ENCODE assay signal across 20 cellular contexts in the genomic region with DNA sequence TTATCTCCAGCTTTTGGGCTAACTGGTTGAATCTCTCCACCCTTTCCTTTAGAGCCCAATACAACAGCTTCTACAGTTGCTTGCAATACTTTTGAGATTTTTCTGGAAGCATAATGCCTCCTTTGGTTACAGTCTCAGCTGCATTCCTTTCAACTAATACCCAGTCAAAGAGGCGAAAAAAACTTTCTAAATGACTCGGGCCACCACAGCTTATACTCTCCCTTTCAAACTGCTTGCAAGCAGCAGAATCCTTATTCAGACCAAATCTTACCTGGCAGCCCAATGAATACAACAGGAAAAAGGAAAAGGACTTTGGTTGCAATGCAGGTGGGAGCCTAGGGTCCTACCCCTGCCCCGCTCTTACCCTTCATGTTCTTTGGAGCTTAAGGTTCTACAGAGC. TPM values are rescaled to one million over a fixed set of nuclear protein-coding genes. Genes with fewer than 3 reads are reported as not detected.
A peak's percentile ranks its signal among the peaks of the same experiment; 100 is the strongest.
DNase-seq lines count a peak whose midpoint lies in the region; ATAC-seq and TF ChIP-seq lines count a peak whose summit lies in the region.
"Had no signal": no experiment of that assay in that cellular context is flagged by ENCODE, and none has a peak within 500 bp of the region (broad histone marks: within the 10 kb centered on the region; RNA-seq: fewer than 3 reads in every experiment).

No MANE protein-coding gene starts in this region.

- no peak for TF ChIP-seq CTCF in CD8-positive, alpha-beta T cell (IDR thresholded peaks at IDR 0.05)

- H3K36me3 Mint-ChIP-seq in activated CD8-positive, alpha-beta memory T cell treated with anti-CD3 and anti-CD28 coated beads, Interleukin-2, amount 10 ng/mL, durations not matched to agents 7 days and 5 days = peaks cover 77% of the 10 kb centered on the region
- H3K36me3 Mint-ChIP-seq in CD8-positive, alpha-beta T cell = peaks cover 80% of the 10 kb centered on the region
- peaks cover 80% of the 10 kb centered on the region for H3K36me3 Mint-ChIP-seq in activated T-helper 1 cell treated with anti-CD3 and anti-CD28 coated beads, Interleukin-12 subunit alpha, Interleukin-12 subunit beta, Interleukin-2, Interleukin-4 antibody, amounts not matched to agents 30 ng/mL and 10 ng/mL and 1 ng/mL, durations not matched to agents 14 hours and 24 hours and 36 hours (ENCODE audit: low read depth)
- H3K36me3 Mint-ChIP-seq in naive thymus-derived CD4-positive, alpha-beta T cell = peaks cover 26 to 71% (median 60%) of the 10 kb centered on the region in 5 donors

- POLR2A ChIA-PET in CD8-positive, alpha-beta T cell (lab: Charles Lee) = interaction anchor here (0.6 to 10.4 kb wide), 4 partner anchors 13 to 174 kb away, joined by 3 to 77 read pairs (median 3); a partner anchor contains a TSS
- POLR2A ChIA-PET in naive thymus-derived CD4-positive, alpha-beta T cell (lab: Charles Lee) = interaction anchor here (0.6 to 1.3 kb wide), 4 partner anchors 10 to 100 kb away, joined by 3 to 7 read pairs (median 4); no protein-coding TSS in a partner anchor

- no peak for DNase-seq in activated CD8-positive, alpha-beta memory T cell treated with anti-CD3 and anti-CD28 coated beads, Interleukin-2, amount 10 ng/mL, durations not matched to agents 7 days and 5 days
- no peak for DNase-seq in activated CD8-positive, alpha-beta memory T cell treated with anti-CD3 and anti-CD28 coated beads, Interleukin-2, amount 50 U/mL, for 48 hours
- DNase-seq in CD8-positive, alpha-beta T cell = no peak
- no peak for DNase-seq in activated T-helper 1 cell treated with anti-CD3 and anti-CD28 coated beads, Interleukin-12 subunit alpha, Interleukin-12 subunit beta, Interleukin-2, Interleukin-4 antibody, amounts not matched to agents 30 ng/mL and 10 ng/mL and 1 ng/mL, durations not matched to agents 14 hours and 24 hours and 36 hours (ENCODE audit: low spot score)
- no peak for DNase-seq in naive thymus-derived CD4-positive, alpha-beta T cell
- DNase-seq in H4 (ENCODE audit: low spot score) (no peak), globus pallidus (ENCODE audit: low spot score) (no peak)
- DNase-seq: AML-193; CD4-positive, alpha-beta T cell; GOT3; NCI-H1105 treated with DMSO at 0.1 percent for 48 hours; NCI-H187; NCI-H2171 treated with DMSO at 0.1 percent for 48 hours; NCI-H774; PC-9 had no signal

- H3K4me3 Mint-ChIP-seq in activated CD8-positive, alpha-beta memory T cell treated with anti-CD3 and anti-CD28 coated beads, Interleukin-2, amount 10 ng/mL, durations not matched to agents 7 days and 5 days = no peak overlapping the region
- H3K4me3 Mint-ChIP-seq in CD8-positive, alpha-beta T cell = no peak overlapping the region
- H3K4me3 Mint-ChIP-seq in activated T-helper 1 cell treated with anti-CD3 and anti-CD28 coated beads, Interleukin-12 subunit alpha, Interleukin-12 subunit beta, Interleukin-2, Interleukin-4 antibody, amounts not matched to agents 30 ng/mL and 10 ng/mL and 1 ng/mL, durations not matched to agents 14 hours and 24 hours and 36 hours = no peak overlapping the region
- H3K4me3 Mint-ChIP-seq in naive thymus-derived CD4-positive, alpha-beta T cell = no peak overlapping the region
- H3K4me3 Mint-ChIP-seq: CD4-positive, alpha-beta T cell had no signal

- CTCF ChIA-PET in activated CD8-positive, alpha-beta memory T cell treated with anti-CD3 and anti-CD28 coated beads, Interleukin-2, amount 10 ng/mL, durations not matched to agents 7 days and 5 days (lab: Charles Lee) = interaction anchor here (0.7 to 2.8 kb wide), 4 partner anchors 9 to 18 kb away, joined by 3 to 12 read pairs (median 8); no protein-coding TSS in a partner anchor
- CTCF ChIA-PET in CD8-positive, alpha-beta T cell (lab: Charles Lee) = interaction anchor here (0.9 to 2.6 kb wide), 10 partner anchors 10 to 144 kb away, joined by 3 to 12 read pairs (median 3); no protein-coding TSS in a partner anchor
- CTCF ChIA-PET in naive thymus-derived CD4-positive, alpha-beta T cell (lab: Charles Lee) = interaction anchor here (0.6 to 2.9 kb wide), 5 partner anchors 9 to 82 kb away, joined by 4 to 16 read pairs (median 5); a partner anchor contains a TSS

- H3K4me1 Mint-ChIP-seq in activated CD8-positive, alpha-beta memory T cell treated with anti-CD3 and anti-CD28 coated beads, Interleukin-2, amount 10 ng/mL, durations not matched to agents 7 days and 5 days = peaks cover 81% of the 10 kb centered on the region
- peaks cover 74% of the 10 kb centered on the region for H3K4me1 Mint-ChIP-seq in CD8-positive, alpha-beta T cell (ENCODE audit: low read depth)
- peaks cover 83% of the 10 kb centered on the region for H3K4me1 Mint-ChIP-seq in activated T-helper 1 cell treated with anti-CD3 and anti-CD28 coated beads, Interleukin-12 subunit alpha, Interleukin-12 subunit beta, Interleukin-2, Interleukin-4 antibody, amounts not matched to agents 30 ng/mL and 10 ng/mL and 1 ng/mL, durations not matched to agents 14 hours and 24 hours and 36 hours (ENCODE audit: low read depth)
- H3K4me1 Mint-ChIP-seq in naive thymus-derived CD4-positive, alpha-beta T cell = peaks cover 30 to 73% (median 38%) of the 10 kb centered on the region in 7 donors

- no peak for ATAC-seq in activated CD8-positive, alpha-beta memory T cell treated with anti-CD3 and anti-CD28 coated beads, Interleukin-2, amount 10 ng/mL, durations not matched to agents 7 days and 5 days
- no peak for ATAC-seq in CD8-positive, alpha-beta T cell
- no peak for ATAC-seq in naive thymus-derived CD4-positive, alpha-beta T cell
- no peak for ATAC-seq in GM21528 (IDR thresholded peaks at IDR 0.05; ENCODE audit: low FRiP score, unreplicated experiment)
- ATAC-seq: HepG2 had no signal

- no peak overlapping the region for H3K4me3 ChIP-seq in CD8-positive, alpha-beta T cell (ENCODE audit: low read depth, low read length)
- no peak overlapping the region for H3K4me3 ChIP-seq in naive thymus-derived CD4-positive, alpha-beta T cell (ENCODE audit: low read length)
- H3K4me3 ChIP-seq: PC-9 had no signal

- H3K9me3 Mint-ChIP-seq in activated CD8-positive, alpha-beta memory T cell treated with anti-CD3 and anti-CD28 coated beads, Interleukin-2, amount 10 ng/mL, durations not matched to agents 7 days and 5 days (ENCODE audit: low read depth) = no peaks in the 10 kb centered on the region
- no peaks in the 10 kb centered on the region for H3K9me3 Mint-ChIP-seq in CD8-positive, alpha-beta T cell
- peaks cover 9% of the 10 kb centered on the region for H3K9me3 Mint-ChIP-seq in activated T-helper 1 cell treated with anti-CD3 and anti-CD28 coated beads, Interleukin-12 subunit alpha, Interleukin-12 subunit beta, Interleukin-2, Interleukin-4 antibody, amounts not matched to agents 30 ng/mL and 10 ng/mL and 1 ng/mL, durations not matched to agents 14 hours and 24 hours and 36 hours
- peaks cover 0 to 5% (median 0%) of the 10 kb centered on the region in 11 donors for H3K9me3 Mint-ChIP-seq in naive thymus-derived CD4-positive, alpha-beta T cell
- H3K9me3 Mint-ChIP-seq: CD4-positive, alpha-beta T cell had no signal

- H3K36me3 ChIP-seq in CD8-positive, alpha-beta T cell (ENCODE audit: insufficient read depth, low read length) = peaks cover 31% of the 10 kb centered on the region
- peaks cover 6 to 39% (median 15%) of the 10 kb centered on the region in 3 experiments for H3K36me3 ChIP-seq in naive thymus-derived CD4-positive, alpha-beta T cell (ENCODE audit: control insufficient read depth in 2 of 3, insufficient read depth in 3 of 3, low read length in 3 of 3)

- H3K9me3 ChIP-seq in CD8-positive, alpha-beta T cell (ENCODE audit: low read length) = no peaks in the 10 kb centered on the region
- H3K9me3 ChIP-seq in naive thymus-derived CD4-positive, alpha-beta T cell (ENCODE audit: control insufficient read depth in 2 of 3, low read length in 3 of 3) = no peaks in the 10 kb centered on the region

- no peaks in the 10 kb centered on the region for H3K27me3 ChIP-seq in CD8-positive, alpha-beta T cell (ENCODE audit: insufficient read depth, low read length)
- no peaks in the 10 kb centered on the region for H3K27me3 ChIP-seq in naive thymus-derived CD4-positive, alpha-beta T cell (ENCODE audit: control insufficient read depth in 2 of 2, insufficient read depth in 2 of 2, low read length in 2 of 2)

- intact Hi-C loops in CD8-positive, alpha-beta T cell (cut with DNase I, micrococcal nuclease) = no loop called here
- intact Hi-C loops in activated T-helper 1 cell treated with anti-CD3 and anti-CD28 coated beads, Interleukin-12 subunit alpha, Interleukin-12 subunit beta, Interleukin-2, Interleukin-4 antibody, amounts not matched to agents 30 ng/mL and 10 ng/mL and 1 ng/mL, durations not matched to agents 14 hours and 24 hours and 36 hours (cut with micrococcal nuclease) = loop anchor here (1.0 kb wide), 1 partner anchor 8 kb away; no protein-coding TSS in a partner anchor
- intact Hi-C loops in naive thymus-derived CD4-positive, alpha-beta T cell (cut with micrococcal nuclease) = no loop called here

- H3K27ac ChIP-seq in CD8-positive, alpha-beta T cell (ENCODE audit: low read depth, low read length) = no peak overlapping the region
- no peak overlapping the region for H3K27ac ChIP-seq in naive thymus-derived CD4-positive, alpha-beta T cell (ENCODE audit: low read depth, low read length)
- H3K27ac ChIP-seq: KMS-11, PC-9 had no signal

- peaks cover 55% of the 10 kb centered on the region for H3K4me1 ChIP-seq in CD8-positive, alpha-beta T cell (ENCODE audit: insufficient read depth, low read length)
- peaks cover 20 to 41% of the 10 kb centered on the region in 2 donors for H3K4me1 ChIP-seq in naive thymus-derived CD4-positive, alpha-beta T cell (ENCODE audit: control insufficient read depth in 2 of 2, insufficient read depth in 2 of 2, low read length in 2 of 2)

- H3K27ac Mint-ChIP-seq in activated CD8-positive, alpha-beta memory T cell treated with anti-CD3 and anti-CD28 coated beads, Interleukin-2, amount 10 ng/mL, durations not matched to agents 7 days and 5 days = peak overlapping the region; percentile 41
- peak overlapping the region; percentile 60 for H3K27ac Mint-ChIP-seq in CD8-positive, alpha-beta T cell
- H3K27ac Mint-ChIP-seq in activated T-helper 1 cell treated with anti-CD3 and anti-CD28 coated beads, Interleukin-12 subunit alpha, Interleukin-12 subunit beta, Interleukin-2, Interleukin-4 antibody, amounts not matched to agents 30 ng/mL and 10 ng/mL and 1 ng/mL, durations not matched to agents 14 hours and 24 hours and 36 hours = peak overlapping the region; percentile 75
- H3K27ac Mint-ChIP-seq in naive thymus-derived CD4-positive, alpha-beta T cell = peak overlapping the region in 5 of 9 donors; percentile 19 to 74 (median 40)

- no peaks in the 10 kb centered on the region for H3K27me3 Mint-ChIP-seq in activated CD8-positive, alpha-beta memory T cell treated with anti-CD3 and anti-CD28 coated beads, Interleukin-2, amount 10 ng/mL, durations not matched to agents 7 days and 5 days
- no peaks in the 10 kb centered on the region for H3K27me3 Mint-ChIP-seq in CD8-positive, alpha-beta T cell (ENCODE audit: low read depth)
- H3K27me3 Mint-ChIP-seq in activated T-helper 1 cell treated with anti-CD3 and anti-CD28 coated beads, Interleukin-12 subunit alpha, Interleukin-12 subunit beta, Interleukin-2, Interleukin-4 antibody, amounts not matched to agents 30 ng/mL and 10 ng/mL and 1 ng/mL, durations not matched to agents 14 hours and 24 hours and 36 hours (ENCODE audit: insufficient read depth) = no peaks in the 10 kb centered on the region
- no peaks in the 10 kb centered on the region for H3K27me3 Mint-ChIP-seq in naive thymus-derived CD4-positive, alpha-beta T cell
- H3K27me3 Mint-ChIP-seq: CD4-positive, alpha-beta T cell had no signal

RNA-seq across cellular contexts. Expression of a gene that starts 15.8 kb away (rescaled TPM):
- total RNA-seq in activated CD8-positive, alpha-beta memory T cell treated with anti-CD3 and anti-CD28 coated beads, Interleukin-2, amount 10 ng/mL, durations not matched to agents 7 days and 5 days = 100 to 1,000 TPM; 139 to 142 TPM
- total RNA-seq in CD8-positive, alpha-beta T cell = 10 to 100 TPM; 38.4 to 40.4 TPM
- total RNA-seq in activated T-helper 1 cell treated with anti-CD3 and anti-CD28 coated beads, Interleukin-12 subunit alpha, Interleukin-12 subunit beta, Interleukin-2, Interleukin-4 antibody, amounts not matched to agents 30 ng/mL and 10 ng/mL and 1 ng/mL, durations not matched to agents 14 hours and 24 hours and 36 hours = 264 and 271 TPM in 2 replicates
- 100 to 1,000 TPM in 3 of 5 experiments, 10 to 100 TPM in 2; 64.3 to 120 (median 118) TPM for total RNA-seq in naive thymus-derived CD4-positive, alpha-beta T cell
- 100 to 1,000 TPM in 1 of 2 donors, 10 to 100 TPM in 1; 94.1 to 195 TPM for polyA plus RNA-seq in naive thymus-derived CD4-positive, alpha-beta T cell
- not detected in 2 replicates for total RNA-seq in H4 (2014; rRNA removed; shearing (Covaris generic))
- total RNA-seq: Daoy, NCI-H460, PC-9 had no signal

RNA-seq across cellular contexts. Expression of a gene that starts 32.6 kb away (rescaled TPM):
- not detected for total RNA-seq in activated CD8-positive, alpha-beta memory T cell treated with anti-CD3 and anti-CD28 coated beads, Interleukin-2, amount 10 ng/mL, durations not matched to agents 7 days and 5 days
- total RNA-seq in CD8-positive, alpha-beta T cell = not detected
- not detected in 2 replicates for total RNA-seq in activated T-helper 1 cell treated with anti-CD3 and anti-CD28 coated beads, Interleukin-12 subunit alpha, Interleukin-12 subunit beta, Interleukin-2, Interleukin-4 antibody, amounts not matched to agents 30 ng/mL and 10 ng/mL and 1 ng/mL, durations not matched to agents 14 hours and 24 hours and 36 hours
- total RNA-seq in naive thymus-derived CD4-positive, alpha-beta T cell = not detected
- polyA plus RNA-seq in naive thymus-derived CD4-positive, alpha-beta T cell = not detected
- not detected in 2 replicates for total RNA-seq in H4 (2014; rRNA removed; shearing (Covaris generic))
- total RNA-seq: CD4-positive, alpha-beta T cell; Daoy; NCI-H460; PC-9 had no signal

RNA-seq across cellular contexts. Expression of a gene that starts 43.1 kb away (rescaled TPM):
- 10 to 100 TPM; 20.4 to 28.4 TPM for total RNA-seq in activated CD8-positive, alpha-beta memory T cell treated with anti-CD3 and anti-CD28 coated beads, Interleukin-2, amount 10 ng/mL, durations not matched to agents 7 days and 5 days
- 10 to 100 TPM; 15.3 to 16.8 TPM for total RNA-seq in CD8-positive, alpha-beta T cell
- total RNA-seq in activated T-helper 1 cell treated with anti-CD3 and anti-CD28 coated beads, Interleukin-12 subunit alpha, Interleukin-12 subunit beta, Interleukin-2, Interleukin-4 antibody, amounts not matched to agents 30 ng/mL and 10 ng/mL and 1 ng/mL, durations not matched to agents 14 hours and 24 hours and 36 hours = 63.5 and 69.3 TPM in 2 replicates
- total RNA-seq in naive thymus-derived CD4-positive, alpha-beta T cell = 10 to 100 TPM; 13.3 to 17.4 (median 17.0) TPM
- polyA plus RNA-seq in naive thymus-derived CD4-positive, alpha-beta T cell = 1 to 10 TPM; 3.6 to 4.6 TPM
- total RNA-seq in H4 (2014; rRNA removed; shearing (Covaris generic)) = 9.8 and 10.4 TPM in 2 replicates

RNA-seq across cellular contexts. Expression of a gene that starts 55.1 kb away (rescaled TPM):
- total RNA-seq in activated CD8-positive, alpha-beta memory T cell treated with anti-CD3 and anti-CD28 coated beads, Interleukin-2, amount 10 ng/mL, durations not matched to agents 7 days and 5 days = 1 to 10 TPM; 3.0 to 3.2 TPM
- total RNA-seq in CD8-positive, alpha-beta T cell = 1 to 10 TPM; 1.2 to 1.4 TPM
- total RNA-seq in activated T-helper 1 cell treated with anti-CD3 and anti-CD28 coated beads, Interleukin-12 subunit alpha, Interleukin-12 subunit beta, Interleukin-2, Interleukin-4 antibody, amounts not matched to agents 30 ng/mL and 10 ng/mL and 1 ng/mL, durations not matched to agents 14 hours and 24 hours and 36 hours = 13.2 and 15.9 TPM in 2 replicates
- 1 to 10 TPM in 4 of 5 experiments, under 1 TPM in 1; 0.69 to 5.9 (median 1.6) TPM for total RNA-seq in naive thymus-derived CD4-positive, alpha-beta T cell
- 1 to 10 TPM; 1.2 to 1.5 TPM for polyA plus RNA-seq in naive thymus-derived CD4-positive, alpha-beta T cell
- 1.0 and 1.7 TPM in 2 replicates for total RNA-seq in H4 (2014; rRNA removed; shearing (Covaris generic))

RNA-seq across cellular contexts. Expression of a gene that starts 56.4 kb away (rescaled TPM):
- total RNA-seq in activated CD8-positive, alpha-beta memory T cell treated with anti-CD3 and anti-CD28 coated beads, Interleukin-2, amount 10 ng/mL, durations not matched to agents 7 days and 5 days = under 1 TPM in 1 of 2 experiments, not detected in 1; 0.54 TPM
- total RNA-seq in CD8-positive, alpha-beta T cell = not detected
- total RNA-seq in activated T-helper 1 cell treated with anti-CD3 and anti-CD28 coated beads, Interleukin-12 subunit alpha, Interleukin-12 subunit beta, Interleukin-2, Interleukin-4 antibody, amounts not matched to agents 30 ng/mL and 10 ng/mL and 1 ng/mL, durations not matched to agents 14 hours and 24 hours and 36 hours = 0.08 TPM in 1 of 2 replicates, not detected in the other
- under 1 TPM in 1 of 5 experiments, not detected in 4; 0.19 TPM for total RNA-seq in naive thymus-derived CD4-positive, alpha-beta T cell
- polyA plus RNA-seq in naive thymus-derived CD4-positive, alpha-beta T cell = not detected
- total RNA-seq in H4 (2014; rRNA removed; shearing (Covaris generic)) = 2.5 and 3.9 TPM in 2 replicates
- total RNA-seq: CD4-positive, alpha-beta T cell; NCI-H460; PC-9 had no signal

Comparison
In these comparisons a context has a peak if more than half of its experiments do, and no peak if none do; other contexts are left out.
1. RNA of a gene that starts 15.8 kb away (total RNA-seq): 264 to 271 TPM in activated T-helper 1 cell treated with anti-CD3 and anti-CD28 coated beads, Interleukin-12 subunit alpha, Interleukin-12 subunit beta, Interleukin-2, Interleukin-4 antibody, amounts not matched to agents 30 ng/mL and 10 ng/mL and 1 ng/mL, durations not matched to agents 14 hours and 24 hours and 36 hours, 139 to 142 TPM in activated CD8-positive, alpha-beta memory T cell treated with anti-CD3 and anti-CD28 coated beads, Interleukin-2, amount 10 ng/mL, durations not matched to agents 7 days and 5 days, 64.3 to 120 TPM in naive thymus-derived CD4-positive, alpha-beta T cell and 38.4 to 40.4 TPM in CD8-positive, alpha-beta T cell; not detected in H4; every median in the first group is over 10 times any median in the second.
2. Peak in every context shown above with its lines, with median percentiles within 50 percentile points of each other: H3K27ac Mint-ChIP-seq.